ENCODE assay signal across 8 cellular contexts in the genomic region with DNA sequence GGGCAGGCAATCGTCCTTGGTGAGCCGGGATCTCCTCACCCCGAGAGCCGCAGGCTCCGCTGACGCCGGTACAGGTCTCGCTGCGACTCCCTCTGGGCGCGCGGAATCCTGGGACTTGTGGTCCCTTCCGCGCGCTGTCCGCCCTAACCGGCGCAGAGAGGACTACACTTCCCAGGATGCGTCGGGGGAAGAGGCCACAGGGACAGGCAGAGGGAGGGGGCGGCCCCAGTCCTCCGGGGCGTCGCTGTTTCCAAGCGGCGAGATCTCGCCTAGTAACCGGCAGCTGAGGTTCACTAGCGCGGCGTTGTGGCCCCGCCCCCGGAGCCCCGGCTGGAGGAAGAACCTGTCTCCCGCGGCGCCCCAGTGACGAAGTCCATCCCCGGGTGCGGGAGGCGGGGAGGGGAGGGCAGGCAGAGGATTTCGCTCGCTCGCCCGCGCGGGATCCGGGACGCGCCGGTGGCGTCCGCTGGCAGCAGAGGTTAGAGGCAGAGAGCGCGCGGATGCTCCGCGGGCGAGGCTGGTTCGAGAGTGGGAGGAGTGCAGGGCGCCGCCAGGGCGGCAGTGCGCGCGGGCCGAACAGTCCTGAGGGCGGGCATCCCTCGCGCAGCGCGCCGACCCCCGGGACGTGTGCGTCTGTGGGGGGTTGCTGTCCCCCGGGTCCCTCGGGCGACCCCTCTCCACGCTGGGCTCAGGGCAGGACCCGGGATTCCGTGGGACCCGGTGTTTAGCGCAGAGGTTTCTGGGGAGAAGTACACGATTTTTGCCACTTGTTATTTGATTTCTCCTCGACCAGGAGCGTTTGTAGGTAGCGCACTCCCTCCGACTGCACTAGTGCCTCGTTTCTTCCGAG. TPM values are rescaled to one million over a fixed set of nuclear protein-coding genes. Genes with fewer than 3 reads are reported as not detected.
DNase-seq lines count a peak whose midpoint lies in the region; ATAC-seq and TF ChIP-seq lines count a peak whose summit lies in the region.

Gene EML6 (plus strand): TSS at position 363 of the 850 bp plus-strand sequence. CDS start 1,400 bp downstream, outside the sequence.

- H3K9ac ChIP-seq in SU-DHL-6 (ENCODE audit: low read length) (peak within 1 kb of the TSS; percentile 73), adipocyte (ENCODE audit: low read length) (peak within 1 kb of the TSS; percentile 90), parathyroid adenoma (no peak within 1 kb of the TSS)

- no peak for TF ChIP-seq EP300 in transverse colon (IDR thresholded peaks at IDR 0.05; ENCODE audit: low read depth)

- H2AFZ ChIP-seq in SU-DHL-6 (ENCODE audit: low read depth, low read length, severe bottlenecking) (peak within 1 kb of the TSS; percentile 71), parathyroid adenoma (peak within 1 kb of the TSS; percentile 76)

- TF ChIP-seq CTCF in GM12865 (IDR thresholded peaks at IDR 0.05; ENCODE audit: insufficient read depth, low read depth, low read length, missing control alignments) (peak; percentile 36), SU-DHL-6 (IDR thresholded peaks at IDR 0.05; ENCODE audit: insufficient read depth, low read length, poor library complexity, severe bottlenecking) (no peak), cardiac muscle cell (IDR thresholded peaks at IDR 0.05; ENCODE audit: low read depth, low read length) (peak; percentile 22), parathyroid adenoma (IDR thresholded peaks at IDR 0.05) (no peak), transverse colon (IDR thresholded peaks at IDR 0.05) (peak in 3 of 5 experiments; percentile 25 to 37 (median 35))

- H3K79me2 ChIP-seq in SU-DHL-6 (ENCODE audit: insufficient read depth, low read length) (peaks cover 10% of the 10 kb centered on the region; the same call in 1 of the 2 replicates), parathyroid adenoma (no peaks in the 10 kb centered on the region)

- H3K27ac ChIP-seq in SU-DHL-6 (ENCODE audit: low read depth, low read length) (peak within 1 kb of the TSS; percentile 57), cardiac muscle cell (no peak within 1 kb of the TSS), parathyroid adenoma (peak within 1 kb of the TSS; percentile 40), transverse colon (peak within 1 kb of the TSS; percentile 75 to 85 (median 78))

- no peaks in the 10 kb centered on the region for H3K27me3 ChIP-seq in SU-DHL-6 (ENCODE audit: low read length)
- no peaks in the 10 kb centered on the region for H3K27me3 ChIP-seq in adipocyte (replicated peaks; ENCODE audit: control insufficient read depth, insufficient read depth, low read length)
- peaks cover 72% of the 10 kb centered on the region for H3K27me3 ChIP-seq in cardiac muscle cell
- H3K27me3 ChIP-seq in parathyroid adenoma (ENCODE audit: control insufficient read depth, insufficient read depth, low read length), result no peaks in the 10 kb centered on the region
- peaks cover 27% of the 10 kb centered on the region for H3K27me3 ChIP-seq in transverse colon

- TF ChIP-seq POLR2A in transverse colon (IDR thresholded peaks at IDR 0.05), result peak; percentile 70

- in situ Hi-C loops in transverse colon (cut with MboI; ENCODE audit: low pct_ligation_motif_present in 1 of 4, low pct_unique_long_range_greater_than_20kb in 1 of 4, low sequenced_read_pairs in 3 of 4), result loop anchor here in 3 of 4 donors (25.0 kb wide), 3 partner anchors 439 to 611 kb away; partner anchors contain the start of gene ACYP2 (in 2 of the 3)

- H3F3A ChIP-seq in SU-DHL-6 (ENCODE audit: insufficient read depth), result peaks cover 10% of the 10 kb centered on the region; the same call in 1 of the 2 replicates

- 1% methylated on average over 46 of the region's 91 CpGs; no CpG with 5 or more reads in 1 of the 2 donors for WGBS in transverse colon (ENCODE audit: low coverage in 1 of 2), 2 donors

- H4K20me1 ChIP-seq in SU-DHL-6 (ENCODE audit: low read depth, low read length), result no peaks in the 10 kb centered on the region; the same call in 1 of the 2 replicates

- H3K4me2 ChIP-seq in SU-DHL-6 (ENCODE audit: low read depth, low read length, poor library complexity, severe bottlenecking), result peak within 1 kb of the TSS; percentile 84
- peak within 1 kb of the TSS; percentile 58 for H3K4me2 ChIP-seq in parathyroid adenoma (ENCODE audit: low read length)

- intact Hi-C loops in transverse colon (cut with DNase I; ENCODE audit: low total_unique reads), result no loop called here

- no peaks in the 10 kb centered on the region for H3K9me2 ChIP-seq in SU-DHL-6 (replicated peaks; ENCODE audit: insufficient read depth, low read length)

- H3K36me3 ChIP-seq in SU-DHL-6 (ENCODE audit: low read length), result no peaks in the 10 kb centered on the region
- H3K36me3 ChIP-seq in adipocyte (ENCODE audit: control insufficient read depth, insufficient read depth, low read length, severe bottlenecking), result no peaks in the 10 kb centered on the region
- no peaks in the 10 kb centered on the region for H3K36me3 ChIP-seq in cardiac muscle cell
- no peaks in the 10 kb centered on the region for H3K36me3 ChIP-seq in parathyroid adenoma (ENCODE audit: control insufficient read depth, insufficient read depth, low read length)
- H3K36me3 ChIP-seq in transverse colon, result no peaks in the 10 kb centered on the region

- H3K9me3 ChIP-seq in SU-DHL-6 (ENCODE audit: insufficient read depth, low read length), result no peaks in the 10 kb centered on the region
- H3K9me3 ChIP-seq in adipocyte (ENCODE audit: control insufficient read depth, low read length), result no peaks in the 10 kb centered on the region
- no peaks in the 10 kb centered on the region for H3K9me3 ChIP-seq in cardiac muscle cell (ENCODE audit: low read depth)
- H3K9me3 ChIP-seq in parathyroid adenoma (ENCODE audit: control insufficient read depth, low read length), result no peaks in the 10 kb centered on the region
- no peaks in the 10 kb centered on the region for H3K9me3 ChIP-seq in transverse colon

- H3K4me3 ChIP-seq in GM12865 (ENCODE audit: low read depth, low read length) (peak within 1 kb of the TSS; percentile 79), SU-DHL-6 (ENCODE audit: insufficient read depth, low read length, poor library complexity, severe bottlenecking) (peak within 1 kb of the TSS; percentile 82), adipocyte (ENCODE audit: low read length) (peak within 1 kb of the TSS; percentile 92), cardiac muscle cell (peak within 1 kb of the TSS; percentile 90), parathyroid adenoma (ENCODE audit: low read depth, low read length) (peak within 1 kb of the TSS; percentile 78), transverse colon (peak within 1 kb of the TSS; percentile 41 to 68 (median 60))

- ATAC-seq in HG02759 (IDR thresholded peaks at IDR 0.05; ENCODE audit: unreplicated experiment), result peak; percentile 98

- H3K4me1 ChIP-seq in adipocyte (ENCODE audit: control insufficient read depth, insufficient read depth, low read length), result peaks cover 8% of the 10 kb centered on the region
- no peaks in the 10 kb centered on the region for H3K4me1 ChIP-seq in cardiac muscle cell (ENCODE audit: low read depth)
- H3K4me1 ChIP-seq in parathyroid adenoma, result peaks cover 4% of the 10 kb centered on the region
- H3K4me1 ChIP-seq in transverse colon, result peaks cover 0 to 19% (median 14%) of the 10 kb centered on the region in 4 donors

- peak; percentile 99 for DNase-seq in GM12865 (ENCODE audit: low read depth)
- DNase-seq in NCI-H128 (lab: John Stamatoyannopoulos, UW; ENCODE audit: unreplicated experiment), result peak; percentile 97
- DNase-seq in adipocyte (ENCODE audit: low read depth), result peak; percentile 100
- DNase-seq in cardiac muscle cell (ENCODE audit: low read depth in 1 of 2, low spot score in 1 of 2), result peak; percentile 99
- DNase-seq in transverse colon, result peak; percentile 99

RNA-seq across cellular contexts. Expression of gene EML6, which starts in this region (rescaled TPM):
- total RNA-seq in cardiac muscle cell (0.89 and 0.92 TPM in 2 replicates), transverse colon (1 to 10 TPM; 1.5 to 8.2 (median 3.4) TPM)
- 0.36 and 1.3 TPM in 2 replicates for polyA plus RNA-seq in cardiac muscle cell

Comparison
In these comparisons a context has a peak if more than half of its experiments do, and no peak if none do; other contexts are left out.
1. CTCF ChIP-seq: peak in GM12865 (single experiment), cardiac muscle cell (single experiment) and transverse colon (3 of 5); none in SU-DHL-6 (single experiment) and parathyroid adenoma (single experiment).
2. Peak in every context shown above with its lines, with median percentiles within 50 percentile points of each other: DNase-seq and H3K4me3 ChIP-seq.